Comparison of ENCODE assay signal across 13 cellular contexts in the genomic region with DNA sequence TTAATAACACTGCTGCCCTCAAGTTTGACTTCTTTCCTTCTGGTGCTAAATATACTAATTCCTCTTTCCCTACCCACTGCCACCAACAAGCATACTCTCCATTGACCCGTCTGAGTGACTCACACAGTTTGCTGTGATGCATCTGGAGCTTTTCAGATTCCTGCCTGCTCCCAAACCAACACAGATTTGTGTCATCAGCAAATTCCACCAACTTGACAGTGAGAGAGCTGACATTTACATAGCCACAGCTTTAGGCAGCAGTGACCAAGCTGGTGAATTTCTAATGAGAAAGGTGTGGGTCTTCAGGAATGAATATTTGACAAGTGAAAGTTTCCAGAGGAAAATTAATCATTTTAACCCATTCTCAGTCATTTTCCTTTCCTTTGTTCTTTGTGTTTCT.
DNase-seq lines count a peak whose midpoint lies in the region; ATAC-seq and TF ChIP-seq lines count a peak whose summit lies in the region.
"Had no signal": no experiment of that assay in that cellular context is flagged by ENCODE, and none has a peak within 500 bp of the region (broad histone marks: within the 10 kb centered on the region; RNA-seq: fewer than 3 reads in every experiment).

No MANE protein-coding gene starts in this region.

- no peaks in the 10 kb centered on the region for H3K79me2 ChIP-seq in GM23248 (ENCODE audit: insufficient read depth)
- H3K79me2 ChIP-seq in fibroblast of lung (ENCODE audit: control insufficient read depth, insufficient read depth, low read length), result no peaks in the 10 kb centered on the region

- H3K36me3 Mint-ChIP-seq in osteocyte (ENCODE audit: unreplicated experiment), result peaks cover 3% of the 10 kb centered on the region

- H2AFZ ChIP-seq in GM23248 (no peak overlapping the region), fibroblast of lung (ENCODE audit: low read length) (no peak overlapping the region)

- DNase-seq in GM23248 (peak; percentile 92), RWPE1 (ENCODE audit: low spot score) (peak; percentile 39), fibroblast of lung (ENCODE audit: low read depth in 2 of 2) (peak; percentile 82 to 95), osteocyte (ENCODE audit: extremely low spot score, unreplicated experiment) (no peak), NCI-H2081 treated with DMSO at 0.1 percent for 48 hours (lab: John Stamatoyannopoulos, UW) (no peak), psoas muscle (no peak), HuH-7.5 (ENCODE audit: low spot score) (no peak), SKM-1 treated with dmso at 0.1 percent for 144 hours (lab: John Stamatoyannopoulos, UW; ENCODE audit: unreplicated experiment) (no peak)
- DNase-seq: left ventricle myocardium superior; NCI-H1417; SHP77 treated with DMSO at 0.1 percent for 48 hours; stimulated activated CD4-positive, alpha-beta T cell treated with anti-CD3 and anti-CD28 coated beads, Interleukin-2, amount 100 ng/mL, for 24 hours had no signal

- H3K27ac ChIP-seq in GM23248 (peak overlapping the region; percentile 25; the same call in 1 of the 2 replicates), RWPE1 (no peak overlapping the region), fibroblast of lung (ENCODE audit: insufficient read depth, low read length) (peak overlapping the region; percentile 16), psoas muscle (no peak overlapping the region)

- H3K27me3 ChIP-seq in GM23248 (replicated peaks; ENCODE audit: insufficient read depth), result no peaks in the 10 kb centered on the region
- no peaks in the 10 kb centered on the region for H3K27me3 ChIP-seq in fibroblast of lung (ENCODE audit: control insufficient read depth, insufficient read depth, low read length)
- no peaks in the 10 kb centered on the region for H3K27me3 ChIP-seq in psoas muscle (ENCODE audit: insufficient read depth in 3 of 3, low read length in 2 of 3)

- in situ Hi-C loops in GM23248 (cut with MboI), result no loop called here

- peak overlapping the region; percentile 83 for H3K27ac Mint-ChIP-seq in osteocyte (ENCODE audit: unreplicated experiment)
- H3K27ac Mint-ChIP-seq: dendritic cell treated with granulocyte-macrophage colony-stimulating factor and Interleukin-4, amounts not matched to agents 40 ng/mL and 50 ng/mL, for 4 days had no signal

- H3K9me3 ChIP-seq in GM23248 (ENCODE audit: low read depth), result no peaks in the 10 kb centered on the region
- H3K9me3 ChIP-seq in fibroblast of lung (ENCODE audit: control insufficient read depth, insufficient read depth, low read depth, low read length), result no peaks in the 10 kb centered on the region
- peaks cover 3% of the 10 kb centered on the region for H3K9me3 ChIP-seq in psoas muscle

- no peaks in the 10 kb centered on the region for H3K36me3 ChIP-seq in GM23248 (ENCODE audit: low read depth)
- H3K36me3 ChIP-seq in fibroblast of lung (ENCODE audit: control insufficient read depth, insufficient read depth, low read length), result no peaks in the 10 kb centered on the region
- H3K36me3 ChIP-seq in psoas muscle (ENCODE audit: insufficient read depth in 1 of 2, low read depth in 1 of 2), result no peaks in the 10 kb centered on the region

- intact Hi-C loops in psoas muscle (cut with DNase I), result no loop called here

- 0% methylated on average over 1 of the region's 1 CpG for WGBS in GM23248 (ENCODE audit: low coverage in 1 of 2, low lambda C conversion rate in 2 of 2, missing lambda C conversion rate in 2 of 2), 2 experiments
- WGBS in psoas muscle, 3 donors, result 22 to 53% (median 36%) methylated on average over 1 of the region's 1 CpG

- peaks cover 4% of the 10 kb centered on the region for H3K9me3 Mint-ChIP-seq in osteocyte (ENCODE audit: unreplicated experiment)
- H3K9me3 Mint-ChIP-seq: dendritic cell treated with granulocyte-macrophage colony-stimulating factor and Interleukin-4, amounts not matched to agents 40 ng/mL and 50 ng/mL, for 4 days had no signal

- ATAC-seq in psoas muscle, result no peak
- ATAC-seq: left ventricle myocardium superior had no signal

- POLR2A ChIA-PET in RWPE1 (lab: Yijun Ruan, JAX; ENCODE audit: low non-redundant PET), result no interaction called here

- H3K9ac ChIP-seq in GM23248 (no peak overlapping the region), fibroblast of lung (ENCODE audit: insufficient read depth, low read length) (no peak overlapping the region)

- H3K27me3 Mint-ChIP-seq in osteocyte (ENCODE audit: unreplicated experiment), result no peaks in the 10 kb centered on the region
- H3K27me3 Mint-ChIP-seq: dendritic cell treated with granulocyte-macrophage colony-stimulating factor and Interleukin-4, amounts not matched to agents 40 ng/mL and 50 ng/mL, for 4 days had no signal

- no peak overlapping the region for H3K4me3 ChIP-seq in GM23248
- no peak overlapping the region for H3K4me3 ChIP-seq in fibroblast of lung (replicated peaks in 1 of 4; ENCODE audit: control extremely low read depth in 1 of 4, insufficient read depth in 1 of 4, low read depth in 3 of 4, low read length in 4 of 4)
- no peak overlapping the region for H3K4me3 ChIP-seq in psoas muscle

- peaks cover 14% of the 10 kb centered on the region for H3K4me1 ChIP-seq in GM23248 (ENCODE audit: insufficient read depth)
- H3K4me1 ChIP-seq in fibroblast of lung (ENCODE audit: control insufficient read depth, extremely low read depth, insufficient read depth, low read length), result peaks cover 11% of the 10 kb centered on the region
- H3K4me1 ChIP-seq in psoas muscle, result no peaks in the 10 kb centered on the region

- no peaks in the 10 kb centered on the region for H3K9me2 ChIP-seq in GM23248 (ENCODE audit: insufficient read depth)

- H3K4me3 Mint-ChIP-seq in osteocyte (ENCODE audit: unreplicated experiment), result no peak overlapping the region
- H3K4me3 Mint-ChIP-seq: dendritic cell treated with granulocyte-macrophage colony-stimulating factor and Interleukin-4, amounts not matched to agents 40 ng/mL and 50 ng/mL, for 4 days had no signal

- H3K4me2 ChIP-seq in GM23248 (ENCODE audit: unreplicated experiment) (peak overlapping the region; percentile 6), fibroblast of lung (ENCODE audit: extremely low read depth, insufficient read depth, low read length) (peak overlapping the region; percentile 57)

- peaks cover 15% of the 10 kb centered on the region for H3K4me1 Mint-ChIP-seq in osteocyte (ENCODE audit: unreplicated experiment)

- CTCF ChIA-PET in RWPE1 (lab: Yijun Ruan, JAX), result interaction anchor here (0.8 kb wide), 1 partner anchor 466 kb away, joined by 5 read pairs; no protein-coding TSS in a partner anchor

- TF ChIP-seq CTCF in RWPE1 (conservative IDR thresholded peaks at IDR 0.05; ENCODE audit: low read depth), result no peak
- TF ChIP-seq CTCF in fibroblast of lung (conservative IDR thresholded peaks at IDR 0.05 in 1 of 2, IDR thresholded peaks at IDR 0.05 in 1 of 2; ENCODE audit: low read depth in 1 of 2, low read length in 2 of 2), result no peak
- TF ChIP-seq CTCF in osteocyte (IDR thresholded peaks at IDR 0.05), result no peak
- no peak for TF ChIP-seq CTCF in psoas muscle (IDR thresholded peaks at IDR 0.05)

- H4K20me1 ChIP-seq in GM23248 (ENCODE audit: insufficient read depth) (no peaks in the 10 kb centered on the region), fibroblast of lung (ENCODE audit: control insufficient read depth, extremely low read depth, insufficient read depth, low read length) (no peaks in the 10 kb centered on the region)

- H3F3A ChIP-seq in GM23248 (ENCODE audit: insufficient read depth), result peaks cover 14% of the 10 kb centered on the region

Comparison
In these comparisons a context has a peak if more than half of its experiments do, and no peak if none do; other contexts are left out.
1. DNase-seq: peak in GM23248 (single experiment), RWPE1 (single experiment) and fibroblast of lung (2 of 2); none in osteocyte (single experiment), NCI-H2081 treated with DMSO at 0.1 percent for 48 hours (single experiment), psoas muscle (0 of 2), HuH-7.5 (single experiment) and SKM-1 treated with dmso at 0.1 percent for 144 hours (single experiment).
2. H3K27ac ChIP-seq: peak in GM23248 (single experiment) and fibroblast of lung (single experiment); none in RWPE1 (single experiment) and psoas muscle (single experiment).